ENCODE assay signal across 8 cellular contexts in the genomic region with DNA sequence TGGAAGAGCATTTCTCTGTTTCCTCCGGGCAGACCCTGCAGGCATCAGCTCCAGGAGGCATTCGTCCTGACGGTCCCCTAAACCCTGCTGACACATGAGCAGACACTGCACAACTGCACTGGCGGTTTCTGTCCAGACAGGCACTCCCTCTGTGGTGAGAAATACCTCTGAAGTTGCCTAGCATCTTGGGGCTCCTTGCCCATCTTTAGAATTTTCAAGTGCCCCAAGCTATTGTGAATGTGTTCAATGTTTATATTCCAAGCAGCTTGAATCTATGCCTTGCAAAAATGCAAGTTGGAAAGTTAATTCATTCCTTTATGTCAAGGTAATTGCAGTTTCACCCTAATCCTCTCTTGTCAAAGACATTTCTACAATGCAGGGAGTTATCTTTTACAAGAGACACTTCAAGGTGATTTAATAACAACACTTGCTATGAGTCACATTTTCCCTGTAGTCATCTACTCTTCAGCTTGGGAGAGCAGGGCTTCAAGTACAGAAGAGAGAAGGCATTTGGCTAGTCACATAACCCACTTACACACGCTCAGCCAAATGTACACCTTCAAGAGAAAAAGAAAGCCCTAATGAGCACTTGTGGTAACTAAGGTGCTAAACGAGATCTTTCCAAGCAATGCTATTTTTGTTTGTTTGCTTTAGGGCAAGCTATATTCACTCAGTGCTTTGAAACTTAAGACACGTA.
DNase-seq lines count a peak whose midpoint lies in the region; ATAC-seq and TF ChIP-seq lines count a peak whose summit lies in the region.

No MANE protein-coding gene starts in this region.

- H2AFZ ChIP-seq in neural cell (ENCODE audit: low read depth, low read length), result no peak overlapping the region

- TF ChIP-seq EP300 in neural cell (conservative IDR thresholded peaks at IDR 0.05; ENCODE audit: poor library complexity, severe bottlenecking), result peak; percentile 57

- DNase-seq in EH (ENCODE audit: low read depth) (peak; percentile 66), NCI-H146 treated with DMSO at 0.1 percent for 48 hours (lab: John Stamatoyannopoulos, UW; ENCODE audit: unreplicated experiment) (peak; percentile 38), astrocyte of the cerebellum (ENCODE audit: low read depth) (peak; percentile 26), NCI-H1694 (lab: John Stamatoyannopoulos, UW) (no peak)
- no peak for DNase-seq in stimulated activated naive CD4-positive, alpha-beta T cell (lab: John Stamatoyannopoulos, UW)

- TF ChIP-seq RAD21 in neural cell (conservative IDR thresholded peaks at IDR 0.05), result peak; percentile 22

- peak overlapping the region; percentile 55 for H3K27ac ChIP-seq in neural cell (ENCODE audit: low read length)

- H3F3A ChIP-seq in neural cell (ENCODE audit: insufficient read depth, low read length, poor library complexity, severe bottlenecking), result no peaks in the 10 kb centered on the region

- no peaks in the 10 kb centered on the region for H3K27me3 ChIP-seq in neural cell (ENCODE audit: insufficient read depth, low read depth, low read length)

- H3K36me3 ChIP-seq in neural cell (ENCODE audit: insufficient read depth, low read length), result no peaks in the 10 kb centered on the region

- H3K4me3 ChIP-seq in astrocyte of the cerebellum (ENCODE audit: low read depth, low read length), result no peak overlapping the region
- H3K4me3 ChIP-seq in neural cell (ENCODE audit: low read length), result peak overlapping the region; percentile 3

- H3K9me3 ChIP-seq in neural cell (ENCODE audit: low read length), result no peaks in the 10 kb centered on the region

- H3K9ac ChIP-seq in neural cell (ENCODE audit: low read length), result no peak overlapping the region

- no peaks in the 10 kb centered on the region for H3K79me2 ChIP-seq in neural cell (replicated peaks; ENCODE audit: insufficient read depth, low read length)

- H3K4me2 ChIP-seq in neural cell (ENCODE audit: low read length), result no peak overlapping the region

- TF ChIP-seq CTCF in astrocyte of the cerebellum (IDR thresholded peaks at IDR 0.05; ENCODE audit: low read depth, low read length, missing control alignments) (no peak), neural cell (IDR thresholded peaks at IDR 0.05; ENCODE audit: poor library complexity, severe bottlenecking) (no peak)

- no peaks in the 10 kb centered on the region for H3K9me2 ChIP-seq in neural cell (ENCODE audit: insufficient read depth, low read length)

- ATAC-seq in GM18505 (IDR thresholded peaks at IDR 0.05; ENCODE audit: unreplicated experiment), result no peak
- ATAC-seq in HG02678 (IDR thresholded peaks at IDR 0.05; ENCODE audit: unreplicated experiment), result no peak

- no peak for TF ChIP-seq POLR2A in GM18505 (IDR thresholded peaks at IDR 0.05; ENCODE audit: borderline replicate concordance, extremely low read depth, insufficient read depth, insufficient read length)

- H4K20me1 ChIP-seq in neural cell (ENCODE audit: insufficient read depth), result no peaks in the 10 kb centered on the region

- in situ Hi-C loops in astrocyte of the cerebellum (cut with HindIII; ENCODE audit: low sequenced_read_pairs), result no loop called here

TF ChIP-seq in neural cell, 6 proteins besides CTCF, POLR2A, EP300 and RAD21:
- TF ChIP-seq TAF1 (IDR thresholded peaks at IDR 0.05; ENCODE audit: low read depth) (no peak), SMC3 (conservative IDR thresholded peaks at IDR 0.05; ENCODE audit: poor library complexity) (peak; percentile 34), POLR2AphosphoS5 (IDR thresholded peaks at IDR 0.05) (peak; percentile 31)

Comparison
In these comparisons a context has a peak if more than half of its experiments do, and no peak if none do; other contexts are left out.
1. DNase-seq: peak in EH (single experiment), NCI-H146 treated with DMSO at 0.1 percent for 48 hours (single experiment) and astrocyte of the cerebellum (single experiment); none in NCI-H1694 (single experiment) and stimulated activated naive CD4-positive, alpha-beta T cell (0 of 6).